Comparison of ENCODE assay signal across 9 cellular contexts in genomic region chr7:128266891-128267839, GRCh38. TPM values are rescaled to one million over a fixed set of nuclear protein-coding genes. Genes with fewer than 3 reads are reported as not detected.
DNase-seq lines count a peak whose midpoint lies in the region; ATAC-seq and TF ChIP-seq lines count a peak whose summit lies in the region.
"Had no signal": no experiment of that assay in that cellular context is flagged by ENCODE, and none has a peak within 500 bp of the region (broad histone marks: within the 10 kb centered on the region; RNA-seq: fewer than 3 reads in every experiment).

No MANE protein-coding gene starts in this region.

- ATAC-seq in GM19397 (IDR thresholded peaks at IDR 0.05; ENCODE audit: unreplicated experiment) = no peak

- peaks cover 28% of the 10 kb centered on the region for H3K27me3 ChIP-seq in adrenal gland

- H3K36me3 ChIP-seq in adrenal gland (replicated peaks in 1 of 2) = no peaks in the 10 kb centered on the region

- intact Hi-C loops in adrenal gland (cut with DNase I) = no loop called here

- no peak for TF ChIP-seq POLR2A in adrenal gland (IDR thresholded peaks at IDR 0.05)

- peak overlapping the region in 2 of 5 donors; percentile 40 to 42 for H3K27ac ChIP-seq in adrenal gland
- H3K27ac ChIP-seq: 22Rv1 had no signal

- in situ Hi-C loops in GM13977 (cut with MboI; ENCODE audit: low pct_unique_long_range_greater_than_20kb, low sequenced_read_pairs, unreplicated experiment) = no loop called here

- DNase-seq in NCI-H1436 (lab: John Stamatoyannopoulos, UW) (peak; percentile 31), NCI-H1436 treated with DMSO at 0.1 percent for 48 hours (lab: John Stamatoyannopoulos, UW) (no peak), adrenal gland (peak; percentile 37 to 92 (median 50)), hepatic stellate cell (ENCODE audit: low spot score) (peak; percentile 62), putamen (ENCODE audit: low spot score) (peak; percentile 37), HUDEP-2 (lab: John Stamatoyannopoulos, UW; ENCODE audit: unreplicated experiment in 76 of 76) (no peak), GM13977 (ENCODE audit: low spot score) (no peak)

- peaks cover 0 to 18% of the 10 kb centered on the region in 2 donors for H3K4me1 ChIP-seq in adrenal gland (replicated peaks in 1 of 2)

- H3K9me3 ChIP-seq in adrenal gland (replicated peaks in 1 of 3) = no peaks in the 10 kb centered on the region

- no peak overlapping the region for H3K4me3 ChIP-seq in adrenal gland

- no peak for TF ChIP-seq CTCF in adrenal gland (IDR thresholded peaks at IDR 0.05)
- no peak for TF ChIP-seq CTCF in GM13977 (IDR thresholded peaks at IDR 0.05; ENCODE audit: extremely low read depth, insufficient read depth, missing control alignments)

- 34 to 41% (median 36%) methylated on average over 17 to 19 of the region's 19 CpGs for WGBS in adrenal gland, 4 donors

RNA-seq across cellular contexts. Expression of gene LEP, which starts 26.1 kb away (rescaled TPM):
- total RNA-seq in adrenal gland = under 1 TPM in 6 of 8 donors, not detected in 2; under 0.01 to 0.98 (median 0.56) TPM
- under 1 TPM; 0.05 to 0.61 (median 0.16) TPM for polyA plus RNA-seq in adrenal gland

Comparison
In these comparisons a context has a peak if more than half of its experiments do, and no peak if none do; other contexts are left out.
1. DNase-seq: peak in NCI-H1436 (single experiment), adrenal gland (7 of 7), hepatic stellate cell (single experiment) and putamen (single experiment); none in NCI-H1436 treated with DMSO at 0.1 percent for 48 hours (single experiment), HUDEP-2 (0 of 76) and GM13977 (single experiment).